8 cellular contexts compared by ENCODE assay signal in genomic region chr17:16419929-16420271, GRCh38. TPM values are rescaled to one million over a fixed set of nuclear protein-coding genes. Genes with fewer than 3 reads are reported as not detected.
DNase-seq lines count a peak whose midpoint lies in the region; ATAC-seq and TF ChIP-seq lines count a peak whose summit lies in the region.

No MANE protein-coding gene starts in this region.

- no peaks in the 10 kb centered on the region for H3K79me2 ChIP-seq in OCI-LY7 (ENCODE audit: insufficient read depth, low read depth, low read length)

- H3K9me3 ChIP-seq in OCI-LY7 (ENCODE audit: low read length): no peaks in the 10 kb centered on the region

- H3K9me2 ChIP-seq in OCI-LY7 (ENCODE audit: insufficient read depth, low read length): no peaks in the 10 kb centered on the region

- intact Hi-C loops in OCI-LY7 (cut with micrococcal nuclease; ENCODE audit: unreplicated experiment): no loop called here

- peaks cover 7% of the 10 kb centered on the region; the same call in 1 of the 2 replicates for H3K36me3 ChIP-seq in OCI-LY7 (ENCODE audit: insufficient read depth, low read length)

- BruUV-seq in OCI-LY7 (replicated peaks; lab: Mats Ljungman, UMichigan): no TSS peak

- TF ChIP-seq CTCF in GM12865 (IDR thresholded peaks at IDR 0.05; ENCODE audit: insufficient read depth, low read depth, low read length, missing control alignments): no peak
- TF ChIP-seq CTCF in OCI-LY7 (conservative IDR thresholded peaks at IDR 0.05; ENCODE audit: low read length): no peak

- ATAC-seq in GM19035 (IDR thresholded peaks at IDR 0.05; ENCODE audit: unreplicated experiment) (no peak), HG02798 (IDR thresholded peaks at IDR 0.05; ENCODE audit: poor library complexity, unreplicated experiment) (no peak)

- no peak overlapping the region for H3K27ac ChIP-seq in OCI-LY7 (ENCODE audit: low read depth, low read length, poor library complexity, severe bottlenecking)

- POLR2A ChIA-PET in OCI-LY7 (lab: Charles Lee): interaction anchor here (0.7 kb wide), 1 partner anchor 109 kb away, joined by 3 read pairs; no protein-coding TSS in a partner anchor

- no peaks in the 10 kb centered on the region for H4K20me1 ChIP-seq in OCI-LY7 (ENCODE audit: insufficient read depth, low read length)

- H3K4me3 ChIP-seq in GM12865 (ENCODE audit: low read depth, low read length) (peak overlapping the region; percentile 92), OCI-LY7 (ENCODE audit: low read depth, low read length, poor library complexity, severe bottlenecking) (no peak overlapping the region)

- H2AFZ ChIP-seq in OCI-LY7 (ENCODE audit: low read length): no peak overlapping the region

- H3K4me1 ChIP-seq in OCI-LY7 (ENCODE audit: insufficient read depth, low read length, poor library complexity, severe bottlenecking): peaks cover 31% of the 10 kb centered on the region

- DNase-seq in GM12865 (ENCODE audit: low read depth) (peak; percentile 71), RKO (ENCODE audit: low spot score) (peak; percentile 41), brain pericyte (ENCODE audit: low read depth, low spot score) (peak; percentile 41), renal cortical epithelial cell (ENCODE audit: low read depth) (peak; percentile 82), OCI-LY7 (ENCODE audit: low spot score) (no peak), GF-D8 (lab: John Stamatoyannopoulos, UW) (no peak)

- no peak overlapping the region for H3K4me2 ChIP-seq in OCI-LY7 (ENCODE audit: low read length)

- CTCF ChIA-PET in OCI-LY7 (lab: Charles Lee; ENCODE audit: unreplicated experiment): no interaction called here

RNA-seq across cellular contexts. Expression of gene TRPV2, which starts 4.5 kb away (rescaled TPM):
- total RNA-seq in renal cortical epithelial cell (5.4 and 14.5 TPM in 2 replicates), OCI-LY7 (2022) (4.9 and 5.3 TPM in 2 replicates)
- total RNA-seq in OCI-LY7 (2014; rRNA removed; shearing (Covaris generic)): 10.5 and 15.4 TPM in 2 replicates

RNA-seq across cellular contexts. Expression of gene UBB, which starts 39.0 kb away (rescaled TPM):
- total RNA-seq in renal cortical epithelial cell (1,144 and 1,352 TPM in 2 replicates), OCI-LY7 (2022) (1,291 and 1,479 TPM in 2 replicates)
- 2,854 and 2,972 TPM in 2 replicates for total RNA-seq in OCI-LY7 (2014; rRNA removed; shearing (Covaris generic))

Comparison
In these comparisons a context has a peak if more than half of its experiments do, and no peak if none do; other contexts are left out.
1. DNase-seq: peak in GM12865 (single experiment), RKO (single experiment), brain pericyte (single experiment) and renal cortical epithelial cell (single experiment); none in OCI-LY7 (single experiment) and GF-D8 (single experiment).